Comparison of ENCODE assay signal across 30 cellular contexts in genomic region chr10:74786126-74786525, GRCh38. TPM values are rescaled to one million over a fixed set of nuclear protein-coding genes. Genes with fewer than 3 reads are reported as not detected.
DNase-seq lines count a peak whose midpoint lies in the region; ATAC-seq, FAIRE-seq and TF ChIP-seq lines count a peak whose summit lies in the region.
"Had no signal": no experiment of that assay in that cellular context is flagged by ENCODE, and none has a peak within 500 bp of the region (broad histone marks: within the 10 kb centered on the region; RNA-seq: fewer than 3 reads in every experiment).

No MANE protein-coding gene starts in this region.

- no TSS peak for BruUV-seq in HepG2 (replicated peaks; lab: Mats Ljungman, UMichigan)

- H3K27me3 ChIP-seq in HepG2 (ENCODE audit: control insufficient read depth in 1 of 2, insufficient read depth in 2 of 2, low read length in 2 of 2) (no peaks in the 10 kb centered on the region), left ventricle myocardium inferior (ENCODE audit: low read depth) (no peaks in the 10 kb centered on the region)
- H3K27me3 ChIP-seq: right atrium auricular region, suprapubic skin, upper lobe of right lung had no signal

- ATAC-seq in HepG2 (no peak), GM18858 (IDR thresholded peaks at IDR 0.05; ENCODE audit: unreplicated experiment) (no peak)
- ATAC-seq: activated CD4-positive, alpha-beta T cell treated with anti-CD3 and anti-CD28 coated beads for 36 hours; activated CD8-positive, alpha-beta T cell treated with anti-CD3 and anti-CD28 coated beads for 36 hours; left ventricle myocardium superior; SK-N-SH treated with all-trans-retinoic acid at 6 μM for 48 hours; upper lobe of right lung had no signal

- TF ChIP-seq POLR2A in HepG2 (IDR thresholded peaks at IDR 0.05; ENCODE audit: insufficient read depth in 1 of 2, low read depth in 2 of 2, low read length in 2 of 2), result no peak

- no peak overlapping the region for H3K4me2 ChIP-seq in HepG2 (ENCODE audit: low read depth, low read length)

- TF ChIP-seq CTCF in 22Rv1 (IDR thresholded peaks at IDR 0.05) (no peak), LNCaP clone FGC (IDR thresholded peaks at IDR 0.05; ENCODE audit: control insufficient read depth, extremely low read depth, insufficient read depth) (no peak), HepG2 (CRISPR knock-in tag; IDR thresholded peaks at IDR 0.05) (no peak), left ventricle myocardium inferior (IDR thresholded peaks at IDR 0.05; ENCODE audit: borderline replicate concordance) (no peak)

- intact Hi-C loops in HepG2 (cut with micrococcal nuclease; ENCODE audit: unreplicated experiment) (no loop called here), left ventricle myocardium inferior (cut with micrococcal nuclease) (no loop called here)

- no peak for FAIRE-seq in HepG2 (lab: Jason Lieb, UNC)
- FAIRE-seq: H1, small intestine had no signal

- TF ChIP-seq RAD21 in HepG2 (CRISPR knock-in tag; IDR thresholded peaks at IDR 0.05), result no peak

- H3K79me2 ChIP-seq in HepG2 (ENCODE audit: insufficient read depth, low read length), result no peaks in the 10 kb centered on the region

- H3K9me3 ChIP-seq in HepG2 (ENCODE audit: low read length) (no peaks in the 10 kb centered on the region), left ventricle myocardium inferior (replicated peaks) (no peaks in the 10 kb centered on the region)
- H3K9me3 ChIP-seq: right atrium auricular region, suprapubic skin, upper lobe of right lung had no signal

- TF ChIP-seq EP300 in HepG2 (IDR thresholded peaks at IDR 0.05; ENCODE audit: low read depth in 2 of 2, low read length in 2 of 2) (no peak), HepG2 (CRISPR knock-in tag; IDR thresholded peaks at IDR 0.05; ENCODE audit: borderline replicate concordance) (no peak)

- WGBS in HepG2 (ENCODE audit: low lambda C conversion rate), result 41% methylated on average over 4 of the region's 4 CpGs

- no peak overlapping the region for H3K9ac ChIP-seq in HepG2 (ENCODE audit: insufficient read depth, low read depth, low read length)

- POLR2A ChIA-PET in HepG2 (lab: Yijun Ruan, JAX), result no interaction called here

- no peaks in the 10 kb centered on the region for H4K20me1 ChIP-seq in HepG2 (ENCODE audit: insufficient read depth, low read length)

- peak overlapping the region; percentile 40 for H3K27ac ChIP-seq in 22Rv1
- H3K27ac ChIP-seq in HepG2 (ENCODE audit: extremely low read length, insufficient read depth, low read length), result no peak overlapping the region
- H3K27ac ChIP-seq in left ventricle myocardium inferior (replicated peaks), result no peak overlapping the region
- H3K27ac ChIP-seq: right atrium auricular region, suprapubic skin, upper lobe of right lung, VCaP had no signal

- no peak overlapping the region for H2AFZ ChIP-seq in HepG2 (ENCODE audit: low read length)

- H3K4me3 ChIP-seq in LNCaP clone FGC (ENCODE audit: low read depth, low read length), result no peak overlapping the region
- H3K4me3 ChIP-seq in HepG2 (replicated peaks in 1 of 3; ENCODE audit: insufficient read depth in 1 of 3, low read depth in 2 of 3, low read length in 3 of 3), result no peak overlapping the region
- no peak overlapping the region for H3K4me3 ChIP-seq in left ventricle myocardium inferior
- H3K4me3 ChIP-seq: right atrium auricular region, suprapubic skin, upper lobe of right lung had no signal

- H3K4me1 ChIP-seq in HepG2 (ENCODE audit: insufficient read depth, low read length), result no peaks in the 10 kb centered on the region; the same call in 1 of the 2 replicates
- no peaks in the 10 kb centered on the region for H3K4me1 ChIP-seq in left ventricle myocardium inferior
- H3K4me1 ChIP-seq: right atrium auricular region, suprapubic skin, upper lobe of right lung had no signal

- no peaks in the 10 kb centered on the region for H3K36me3 ChIP-seq in HepG2 (replicated peaks in 1 of 2; ENCODE audit: control insufficient read depth in 1 of 2, insufficient read depth in 2 of 2, low read length in 2 of 2)
- H3K36me3 ChIP-seq in left ventricle myocardium inferior, result no peaks in the 10 kb centered on the region
- H3K36me3 ChIP-seq: right atrium auricular region, suprapubic skin, upper lobe of right lung had no signal

- in situ Hi-C loops in HepG2 (cut with HindIII; ENCODE audit: extremely low pct_ligation_motif_present, low pct_unique_long_range_greater_than_20kb), result no loop called here

- DNase-seq in DMS153 (lab: John Stamatoyannopoulos, UW), result peak; percentile 56
- peak; percentile 85 for DNase-seq in LNCaP clone FGC (ENCODE audit: low read depth)
- DNase-seq in NCI-H774 (lab: John Stamatoyannopoulos, UW), result peak; percentile 22
- no peak for DNase-seq in HepG2 (ENCODE audit: low spot score)
- DNase-seq in T-helper 1 cell, result no peak
- no peak for DNase-seq in left ventricle myocardium inferior
- DNase-seq: activated CD4-positive, alpha-beta T cell treated with anti-CD3 and anti-CD28 coated beads for 36 hours; activated CD8-positive, alpha-beta memory T cell treated with anti-CD3 and anti-CD28 coated beads, Interleukin-2, amount 50 U/mL, for 48 hours; activated CD8-positive, alpha-beta T cell treated with anti-CD3 and anti-CD28 coated beads for 36 hours; activated naive CD4-positive, alpha-beta T cell treated with Interleukin-2 at 50 U/mL for 16 hours; DND-41; endodermal cell; GF-D8; glutamatergic neuron; HFFc6; left ventricle myocardium superior; MV-4-11; NCI-H187; NCI-H2227 treated with DMSO at 0.1 percent for 48 hours; OCI-M1; small intestine; stimulated activated naive CD4-positive, alpha-beta T cell; upper lobe of right lung had no signal

- CTCF ChIA-PET in HepG2 (lab: Yijun Ruan, JAX; ENCODE audit: low intra/inter-chr PET ratio, low total read pairs), result no interaction called here

TF ChIP-seq in HepG2, 621 proteins besides CTCF, POLR2A, EP300 and RAD21 (continues in another document):
- TF ChIP-seq, protein P1, sequence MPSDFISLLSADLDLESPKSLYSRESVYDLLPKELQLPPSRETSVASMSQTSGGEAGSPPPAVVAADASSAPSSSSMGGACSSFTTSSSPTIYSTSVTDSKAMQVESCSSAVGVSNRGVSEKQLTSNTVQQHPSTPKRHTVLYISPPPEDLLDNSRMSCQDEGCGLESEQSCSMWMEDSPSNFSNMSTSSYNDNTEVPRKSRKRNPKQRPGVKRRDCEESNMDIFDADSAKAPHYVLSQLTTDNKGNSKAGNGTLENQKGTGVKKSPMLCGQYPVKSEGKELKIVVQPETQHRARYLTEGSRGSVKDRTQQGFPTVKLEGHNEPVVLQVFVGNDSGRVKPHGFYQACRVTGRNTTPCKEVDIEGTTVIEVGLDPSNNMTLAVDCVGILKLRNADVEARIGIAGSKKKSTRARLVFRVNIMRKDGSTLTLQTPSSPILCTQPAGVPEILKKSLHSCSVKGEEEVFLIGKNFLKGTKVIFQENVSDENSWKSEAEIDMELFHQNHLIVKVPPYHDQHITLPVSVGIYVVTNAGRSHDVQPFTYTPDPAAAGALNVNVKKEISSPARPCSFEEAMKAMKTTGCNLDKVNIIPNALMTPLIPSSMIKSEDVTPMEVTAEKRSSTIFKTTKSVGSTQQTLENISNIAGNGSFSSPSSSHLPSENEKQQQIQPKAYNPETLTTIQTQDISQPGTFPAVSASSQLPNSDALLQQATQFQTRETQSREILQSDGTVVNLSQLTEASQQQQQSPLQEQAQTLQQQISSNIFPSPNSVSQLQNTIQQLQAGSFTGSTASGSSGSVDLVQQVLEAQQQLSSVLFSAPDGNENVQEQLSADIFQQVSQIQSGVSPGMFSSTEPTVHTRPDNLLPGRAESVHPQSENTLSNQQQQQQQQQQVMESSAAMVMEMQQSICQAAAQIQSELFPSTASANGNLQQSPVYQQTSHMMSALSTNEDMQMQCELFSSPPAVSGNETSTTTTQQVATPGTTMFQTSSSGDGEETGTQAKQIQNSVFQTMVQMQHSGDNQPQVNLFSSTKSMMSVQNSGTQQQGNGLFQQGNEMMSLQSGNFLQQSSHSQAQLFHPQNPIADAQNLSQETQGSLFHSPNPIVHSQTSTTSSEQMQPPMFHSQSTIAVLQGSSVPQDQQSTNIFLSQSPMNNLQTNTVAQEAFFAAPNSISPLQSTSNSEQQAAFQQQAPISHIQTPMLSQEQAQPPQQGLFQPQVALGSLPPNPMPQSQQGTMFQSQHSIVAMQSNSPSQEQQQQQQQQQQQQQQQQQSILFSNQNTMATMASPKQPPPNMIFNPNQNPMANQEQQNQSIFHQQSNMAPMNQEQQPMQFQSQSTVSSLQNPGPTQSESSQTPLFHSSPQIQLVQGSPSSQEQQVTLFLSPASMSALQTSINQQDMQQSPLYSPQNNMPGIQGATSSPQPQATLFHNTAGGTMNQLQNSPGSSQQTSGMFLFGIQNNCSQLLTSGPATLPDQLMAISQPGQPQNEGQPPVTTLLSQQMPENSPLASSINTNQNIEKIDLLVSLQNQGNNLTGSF (CRISPR knock-in tag; IDR thresholded peaks at IDR 0.05), result no peak
- no peak for TF ChIP-seq RBM22 (optimal IDR thresholded peaks at IDR 0.05; ENCODE audit: low read length)

RNA-seq across cellular contexts. Expression of gene KAT6B, which starts 40.3 kb away (rescaled TPM):
- total RNA-seq in HepG2 (2016; rRNA removed; fragmentation: Illumina TruSeq; extraction: Trizol) (7.8 and 9.5 TPM in 2 replicates), left ventricle myocardium inferior (41.0 TPM)
- 35.6 and 36.1 TPM in 2 replicates for total RNA-seq in HepG2 (2016; cell fraction: cytosol; rRNA removed; fragmentation: Illumina TruSeq; extraction: Trizol; ENCODE audit: low read depth)
- 6.7 and 6.8 TPM in 2 replicates for total RNA-seq in HepG2 (2016; cell fraction: insoluble cytoplasmic fraction; rRNA removed; fragmentation: Illumina TruSeq; extraction: Trizol)
- 16.4 and 21.4 TPM in 2 replicates for total RNA-seq in HepG2 (2016; cell fraction: membrane; rRNA removed; fragmentation: Illumina TruSeq; extraction: Trizol)
- 19.4 and 22.8 TPM in 2 replicates for total RNA-seq in HepG2 (2016; cell fraction: nucleus; rRNA removed; fragmentation: Illumina TruSeq; extraction: Trizol)
- polyA plus RNA-seq in HepG2 (2011; rRNA removed), result 3.0 and 3.1 TPM in 2 replicates
- 1.9 and 2.8 TPM in 2 replicates for polyA plus RNA-seq in HepG2 (2011; cell fraction: cytosol; rRNA removed)
- polyA plus RNA-seq in HepG2 (2011; cell fraction: nucleus; rRNA removed), result 6.5 and 7.1 TPM in 2 replicates
- 5.0 and 6.6 TPM in 2 replicates for polyA plus RNA-seq in HepG2 (2012)
- polyA plus RNA-seq in HepG2 (2016; cell fraction: cytosol; fragmentation: Illumina TruSeq; extraction: Trizol; ENCODE audit: low read depth), result 0.43 and 1.0 TPM in 2 replicates
- 5.3 and 6.4 TPM in 2 replicates for polyA plus RNA-seq in HepG2 (2016; cell fraction: insoluble cytoplasmic fraction; fragmentation: Illumina TruSeq; extraction: Trizol; ENCODE audit: low read depth)
- polyA plus RNA-seq in HepG2 (2016; cell fraction: membrane; fragmentation: Illumina TruSeq; extraction: Trizol; ENCODE audit: low read depth), result 0.70 and 0.76 TPM in 2 replicates
- polyA plus RNA-seq in HepG2 (2016; cell fraction: nucleus; fragmentation: Illumina TruSeq; extraction: Trizol; ENCODE audit: insufficient read depth, low read depth), result 11.0 and 11.7 TPM in 2 replicates
- 16.4 and 17.8 TPM in 2 replicates for polyA minus RNA-seq in HepG2 (2011; rRNA and poly(A)+ RNA removed; ENCODE audit: low replicate concordance)
- polyA minus RNA-seq in HepG2 (2011; cell fraction: cytosol; rRNA and poly(A)+ RNA removed), result 9.5 and 11.9 TPM in 2 replicates
- polyA minus RNA-seq in HepG2 (2011; cell fraction: nucleus; rRNA and poly(A)+ RNA removed), result 60.8 and 62.2 TPM in 2 replicates

Comparison
In these comparisons a context has a peak if more than half of its experiments do, and no peak if none do; other contexts are left out.
1. DNase-seq: peak in DMS153 (single experiment), LNCaP clone FGC (single experiment) and NCI-H774 (single experiment); none in HepG2 (single experiment), T-helper 1 cell (0 of 5) and left ventricle myocardium inferior (single experiment).